Comparison of ENCODE assay signal across 8 cellular contexts in genomic region chr2:181742908-181743722, GRCh38.
DNase-seq lines count a peak whose midpoint lies in the region; ATAC-seq, FAIRE-seq and TF ChIP-seq lines count a peak whose summit lies in the region.

No MANE protein-coding gene starts in this region.

- peak in 1 of 2 experiments; percentile 25; a peak in 1 of 4 replicates for TF ChIP-seq EP300 in HepG2 (IDR thresholded peaks at IDR 0.05; ENCODE audit: low read depth in 2 of 2, low read length in 2 of 2)
- no peak for TF ChIP-seq EP300 in HepG2 (CRISPR knock-in tag; IDR thresholded peaks at IDR 0.05; ENCODE audit: borderline replicate concordance)

- H3K4me1 ChIP-seq in Karpas-422 (ENCODE audit: low read length), result peaks cover 15% of the 10 kb centered on the region
- H3K4me1 ChIP-seq in HepG2 (ENCODE audit: insufficient read depth, low read length), result peaks cover 10% of the 10 kb centered on the region
- peaks cover 0 to 5% (median 2%) of the 10 kb centered on the region in 4 donors for H3K4me1 ChIP-seq in tibial artery

- no peak overlapping the region for H3K27ac ChIP-seq in Karpas-422 (ENCODE audit: low read length)
- no peak overlapping the region for H3K27ac ChIP-seq in HepG2 (ENCODE audit: extremely low read length, insufficient read depth, low read length)
- H3K27ac ChIP-seq in tibial artery, result no peak overlapping the region

- peak; percentile 73 for TF ChIP-seq RAD21 in HepG2 (CRISPR knock-in tag; IDR thresholded peaks at IDR 0.05)

- TF ChIP-seq CTCF in HepG2 (CRISPR knock-in tag; IDR thresholded peaks at IDR 0.05) (peak; percentile 82), tibial artery (IDR thresholded peaks at IDR 0.05) (peak; percentile 64 to 79)

- H4K20me1 ChIP-seq in Karpas-422 (ENCODE audit: insufficient read depth, low read depth, low read length), result no peaks in the 10 kb centered on the region
- no peaks in the 10 kb centered on the region for H4K20me1 ChIP-seq in HepG2 (ENCODE audit: insufficient read depth, low read length)

- H3K4me2 ChIP-seq in Karpas-422 (ENCODE audit: low read depth, low read length, poor library complexity, severe bottlenecking), result no peak overlapping the region
- H3K4me2 ChIP-seq in HepG2 (ENCODE audit: low read depth, low read length), result peak overlapping the region; percentile 2; the same call in 1 of the 2 replicates

- peak; percentile 68; the same call in 2 of the 3 replicates for ATAC-seq in HepG2

- FAIRE-seq in GM12891 (lab: Jason Lieb, UNC), result peak; percentile 48
- FAIRE-seq in RCC 7860 (lab: Jason Lieb, UNC), result peak; percentile 77
- FAIRE-seq in HepG2 (lab: Jason Lieb, UNC), result peak; percentile 4

- H3K9me2 ChIP-seq in Karpas-422 (replicated peaks; ENCODE audit: insufficient read depth, low read length), result no peaks in the 10 kb centered on the region

- no peaks in the 10 kb centered on the region for H3K27me3 ChIP-seq in Karpas-422 (ENCODE audit: low read length)
- H3K27me3 ChIP-seq in HepG2 (ENCODE audit: control insufficient read depth in 1 of 2, insufficient read depth in 2 of 2, low read length in 2 of 2), result no peaks in the 10 kb centered on the region
- H3K27me3 ChIP-seq in tibial artery, result no peaks in the 10 kb centered on the region

- intact Hi-C loops in HepG2 (cut with micrococcal nuclease; ENCODE audit: unreplicated experiment) (loop anchor here (1.0 to 5.0 kb wide), 5 partner anchors 69 to 909 kb away; no protein-coding TSS in a partner anchor), tibial artery (cut with DNase I; ENCODE audit: low total_unique reads) (loop anchor here (5.0 kb wide), 3 partner anchors 164 to 334 kb away; no protein-coding TSS in a partner anchor)

- WGBS in HepG2 (ENCODE audit: low lambda C conversion rate), result 18% methylated on average over 6 of the region's 6 CpGs

- H2AFZ ChIP-seq in Karpas-422 (ENCODE audit: low read length), result no peak overlapping the region
- no peak overlapping the region for H2AFZ ChIP-seq in HepG2 (ENCODE audit: low read length)

- no TSS peak for BruUV-seq in HepG2 (replicated peaks; lab: Mats Ljungman, UMichigan)

- no peaks in the 10 kb centered on the region for H3K79me2 ChIP-seq in Karpas-422 (ENCODE audit: low read length)
- H3K79me2 ChIP-seq in HepG2 (ENCODE audit: insufficient read depth, low read length), result no peaks in the 10 kb centered on the region

- in situ Hi-C loops in HepG2 (cut with HindIII; ENCODE audit: extremely low pct_ligation_motif_present, low pct_unique_long_range_greater_than_20kb), result loop anchor here (5.0 kb wide), 1 partner anchor 334 kb away; no protein-coding TSS in a partner anchor

- POLR2A ChIA-PET in HepG2 (lab: Yijun Ruan, JAX), result no interaction called here

- H3K36me3 ChIP-seq in Karpas-422 (ENCODE audit: insufficient read depth, low read length) (no peaks in the 10 kb centered on the region), HepG2 (replicated peaks in 1 of 2; ENCODE audit: control insufficient read depth in 1 of 2, insufficient read depth in 2 of 2, low read length in 2 of 2) (no peaks in the 10 kb centered on the region), tibial artery (no peaks in the 10 kb centered on the region)

- DNase-seq in AG08396 (ENCODE audit: low spot score), result peak; percentile 35
- no peak for DNase-seq in GM12891 (ENCODE audit: insufficient read length, low spot score)
- DNase-seq in Karpas-422, result peak; percentile 80
- peak; percentile 43 for DNase-seq in RCC 7860 (ENCODE audit: low spot score)
- peak; percentile 26 for DNase-seq in cerebellum (ENCODE audit: low spot score)
- peak; percentile 66 for DNase-seq in HepG2 (ENCODE audit: low spot score)
- peak in 1 of 2 donors; percentile 32 for DNase-seq in tibial artery
- no peak for DNase-seq in GOT3 (lab: John Stamatoyannopoulos, UW)

- no peak for TF ChIP-seq POLR2A in GM12891 (IDR thresholded peaks at IDR 0.05; ENCODE audit: low read depth, low read length)
- TF ChIP-seq POLR2A in HepG2 (IDR thresholded peaks at IDR 0.05; ENCODE audit: insufficient read depth in 1 of 2, low read depth in 2 of 2, low read length in 2 of 2), result no peak

- CTCF ChIA-PET in HepG2 (lab: Yijun Ruan, JAX; ENCODE audit: low intra/inter-chr PET ratio, low total read pairs), result interaction anchor here (1.3 to 4.0 kb wide), 4 partner anchors 148 to 334 kb away, joined by 4 to 50 read pairs (median 20); partner anchors contain the start of gene ITPRID2

- H3K9ac ChIP-seq in Karpas-422 (ENCODE audit: low read length) (no peak overlapping the region), HepG2 (ENCODE audit: insufficient read depth, low read depth, low read length) (no peak overlapping the region)

- H3K9me3 ChIP-seq in Karpas-422 (ENCODE audit: low read length) (no peaks in the 10 kb centered on the region), HepG2 (ENCODE audit: low read length) (no peaks in the 10 kb centered on the region), tibial artery (no peaks in the 10 kb centered on the region)

- no peak overlapping the region for H3K4me3 ChIP-seq in Karpas-422 (ENCODE audit: low read length)
- H3K4me3 ChIP-seq in HepG2 (replicated peaks in 1 of 3; ENCODE audit: insufficient read depth in 1 of 3, low read depth in 2 of 3, low read length in 3 of 3), result no peak overlapping the region
- H3K4me3 ChIP-seq in tibial artery, result no peak overlapping the region

TF ChIP-seq in GM12891, 5 proteins besides CTCF, POLR2A, EP300 and RAD21:
- TF ChIP-seq SPI1 (IDR thresholded peaks at IDR 0.05; ENCODE audit: low read depth, low read length) (no peak), POLR2AphosphoS5 (IDR thresholded peaks at IDR 0.05; ENCODE audit: low read depth, low read length) (no peak), PAX5 (IDR thresholded peaks at IDR 0.05; ENCODE audit: insufficient read depth, low read length, severe bottlenecking) (no peak), TAF1 (IDR thresholded peaks at IDR 0.05; ENCODE audit: low read depth, low read length) (no peak), POU2F2 (IDR thresholded peaks at IDR 0.05; ENCODE audit: low read depth, low read length) (no peak)

TF ChIP-seq in HepG2, 621 proteins besides CTCF, POLR2A, EP300 and RAD21 (continues in another document):
- TF ChIP-seq ZNF609 (CRISPR knock-in tag; IDR thresholded peaks at IDR 0.05; ENCODE audit: borderline replicate concordance) (no peak), ZNF850 (CRISPR knock-in tag; conservative IDR thresholded peaks at IDR 0.05) (no peak), ZNF552 (CRISPR knock-in tag; IDR thresholded peaks at IDR 0.05; ENCODE audit: borderline replicate concordance) (no peak), RNF2 (conservative IDR thresholded peaks at IDR 0.05; ENCODE audit: low read depth) (no peak), MBD4 (IDR thresholded peaks at IDR 0.05; ENCODE audit: borderline replicate concordance, low read length) (no peak), ONECUT2 (CRISPR knock-in tag; IDR thresholded peaks at IDR 0.05) (no peak), HOMEZ (CRISPR knock-in tag; IDR thresholded peaks at IDR 0.05; ENCODE audit: low read depth) (no peak), SP5 (CRISPR knock-in tag; IDR thresholded peaks at IDR 0.05; ENCODE audit: borderline replicate concordance, low read depth) (no peak), ZNF367 (CRISPR knock-in tag; IDR thresholded peaks at IDR 0.05; ENCODE audit: borderline replicate concordance) (no peak)

Comparison
In these comparisons a context has a peak if more than half of its experiments do, and no peak if none do; other contexts are left out.
1. DNase-seq: peak in AG08396 (single experiment), Karpas-422 (single experiment), RCC 7860 (single experiment), cerebellum (single experiment) and HepG2 (single experiment); none in GM12891 (single experiment) and GOT3 (single experiment).